In the genomic region with DNA sequence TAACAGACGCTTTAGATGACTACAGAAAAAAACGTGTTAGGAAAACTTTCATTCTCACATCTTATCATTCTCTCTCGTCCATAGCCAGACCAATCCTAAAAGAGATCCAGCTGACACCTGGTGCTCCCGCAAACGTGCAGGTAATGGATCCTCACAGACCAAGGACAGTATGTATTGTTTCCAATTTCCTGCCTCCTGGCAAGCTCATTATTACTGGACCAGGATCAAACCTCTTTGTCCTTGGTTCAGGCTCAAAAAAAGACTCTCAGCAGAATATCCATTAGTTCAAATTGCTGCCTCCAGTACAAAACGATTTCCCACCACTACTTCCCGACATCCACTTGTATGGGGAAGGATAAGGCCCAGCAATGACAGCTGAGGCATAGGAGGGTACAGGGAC, we compare ENCODE assay signal across 9 cellular contexts.
DNase-seq lines count a peak whose midpoint lies in the region; ATAC-seq and TF ChIP-seq lines count a peak whose summit lies in the region.
"Had no signal": no experiment of that assay in that cellular context is flagged by ENCODE, and none has a peak within 500 bp of the region (broad histone marks: within the 10 kb centered on the region; RNA-seq: fewer than 3 reads in every experiment).

No MANE protein-coding gene starts in this region.

- peaks cover 14% of the 10 kb centered on the region for H3K36me3 Mint-ChIP-seq in nephron (ENCODE audit: low read depth)

- H3K27me3 Mint-ChIP-seq in nephron (ENCODE audit: low read depth), result no peaks in the 10 kb centered on the region

- peak overlapping the region; percentile 98 to 99 (median 98) for H3K27ac Mint-ChIP-seq in nephron

- no peaks in the 10 kb centered on the region for H3K9me3 Mint-ChIP-seq in nephron

- TF ChIP-seq CTCF in nephron (IDR thresholded peaks at IDR 0.05; ENCODE audit: unreplicated experiment in 3 of 3), result no peak

- H3K4me1 Mint-ChIP-seq in nephron, result peaks cover 62% of the 10 kb centered on the region

- ATAC-seq in HG03378 (IDR thresholded peaks at IDR 0.05; ENCODE audit: unreplicated experiment), result no peak

- H3K4me3 Mint-ChIP-seq in nephron, result peak overlapping the region in 2 of 3 experiments; percentile 15 to 73

- peak; percentile 28 for DNase-seq in COLO668 (lab: John Stamatoyannopoulos, UW; ENCODE audit: unreplicated experiment)
- DNase-seq in NCI-H2081 (lab: John Stamatoyannopoulos, UW), result peak; percentile 82 to 95
- peak; percentile 54 for DNase-seq in cerebellar cortex (ENCODE audit: low spot score)
- DNase-seq in CD1c-positive myeloid dendritic cell (ENCODE audit: extremely low spot score), result no peak
- no peak for DNase-seq in NCI-H2171 (lab: John Stamatoyannopoulos, UW)
- DNase-seq in DMS79 (lab: John Stamatoyannopoulos, UW), result no peak
- DNase-seq: NCI-H1436 had no signal

Comparison
In these comparisons a context has a peak if more than half of its experiments do, and no peak if none do; other contexts are left out.
1. DNase-seq: peak in COLO668 (single experiment), NCI-H2081 (2 of 2) and cerebellar cortex (single experiment); none in CD1c-positive myeloid dendritic cell (single experiment), NCI-H2171 (single experiment) and DMS79 (single experiment).